Comparison of ENCODE assay signal across 17 cellular contexts in genomic region chr13:92463134-92463533, GRCh38.
DNase-seq lines count a peak whose midpoint lies in the region; ATAC-seq, FAIRE-seq and TF ChIP-seq lines count a peak whose summit lies in the region.
"Had no signal": no experiment of that assay in that cellular context is flagged by ENCODE, and none has a peak within 500 bp of the region (broad histone marks: within the 10 kb centered on the region; RNA-seq: fewer than 3 reads in every experiment).

No MANE protein-coding gene starts in this region.

- H3K27me3 ChIP-seq in WERI-Rb-1 (ENCODE audit: insufficient read depth, low read depth, severe bottlenecking): no peaks in the 10 kb centered on the region
- no peaks in the 10 kb centered on the region for H3K27me3 ChIP-seq in small intestine (ENCODE audit: control insufficient read depth in 2 of 2, insufficient read depth in 2 of 2, low read length in 2 of 2)
- no peaks in the 10 kb centered on the region for H3K27me3 ChIP-seq in vagina
- H3K27me3 ChIP-seq in effector memory CD4-positive, alpha-beta T cell (replicated peaks; ENCODE audit: control insufficient read depth, insufficient read depth, low read length, poor library complexity, severe bottlenecking): no peaks in the 10 kb centered on the region
- H3K27me3 ChIP-seq: foreskin keratinocyte had no signal

- 19 to 40% (median 34%) methylated on average over 7 of the region's 7 CpGs for WGBS in small intestine, 3 donors

- H3K9me3 ChIP-seq in WERI-Rb-1 (ENCODE audit: severe bottlenecking) (no peaks in the 10 kb centered on the region), small intestine (ENCODE audit: control insufficient read depth, low read depth) (no peaks in the 10 kb centered on the region), vagina (no peaks in the 10 kb centered on the region)
- H3K9me3 ChIP-seq in effector memory CD4-positive, alpha-beta T cell (ENCODE audit: control insufficient read depth, low read length): no peaks in the 10 kb centered on the region
- H3K9me3 ChIP-seq: psoas muscle had no signal

- peak; percentile 67 for DNase-seq in NCI-H1417 treated with DMSO at 0.1 percent for 48 hours (lab: John Stamatoyannopoulos, UW)
- peak; percentile 51 for DNase-seq in NCI-H2227 treated with DMSO at 0.1 percent for 48 hours (lab: John Stamatoyannopoulos, UW)
- peak; percentile 33 for DNase-seq in WERI-Rb-1
- DNase-seq in small intestine: peak; percentile 18
- DNase-seq in superior temporal gyrus (ENCODE audit: extremely low spot score): no peak
- no peak for DNase-seq in vagina (ENCODE audit: extremely low spot score in 2 of 2)
- no peak for DNase-seq in effector memory CD4-positive, alpha-beta T cell
- DNase-seq: activated CD4-positive, alpha-beta T cell treated with anti-CD3 and anti-CD28 coated beads for 48 hours; activated naive CD8-positive, alpha-beta T cell treated with anti-CD3 and anti-CD28 coated beads, Interleukin-2, amount 50 U/mL, for 24 hours; activated T-cell treated with anti-CD3 and anti-CD28 coated beads, Interleukin-2, amount 50 U/mL, for 1 hour; C1 segment of cervical spinal cord; cerebellar nuclear complex; EL; foreskin keratinocyte; psoas muscle had no signal

- intact Hi-C loops in vagina (cut with DNase I): no loop called here

- no peak for TF ChIP-seq POLR2A in vagina (IDR thresholded peaks at IDR 0.05)

- no peaks in the 10 kb centered on the region for H3K36me3 ChIP-seq in WERI-Rb-1
- no peaks in the 10 kb centered on the region for H3K36me3 ChIP-seq in small intestine (ENCODE audit: control insufficient read depth in 2 of 2, insufficient read depth in 2 of 2, low read length in 2 of 2)
- no peaks in the 10 kb centered on the region for H3K36me3 ChIP-seq in vagina
- H3K36me3 ChIP-seq in effector memory CD4-positive, alpha-beta T cell (ENCODE audit: control insufficient read depth, insufficient read depth, low read length): no peaks in the 10 kb centered on the region

- no peak for FAIRE-seq in small intestine (lab: Jason Lieb, UNC)

- H3K27ac ChIP-seq in WERI-Rb-1 (peak overlapping the region; percentile 0; the same call in 1 of the 2 replicates), small intestine (ENCODE audit: low read depth in 1 of 2, low read length in 1 of 2) (no peak overlapping the region), vagina (no peak overlapping the region)
- H3K27ac ChIP-seq in effector memory CD4-positive, alpha-beta T cell (ENCODE audit: insufficient read depth, low read length, poor library complexity, severe bottlenecking): no peak overlapping the region
- H3K27ac ChIP-seq: foreskin keratinocyte, HL-60, psoas muscle had no signal

- H3K4me3 ChIP-seq in WERI-Rb-1 (ENCODE audit: low read depth, low read length): no peak overlapping the region
- no peak overlapping the region for H3K4me3 ChIP-seq in small intestine (ENCODE audit: low read depth in 1 of 2, low read length in 2 of 2)
- no peak overlapping the region for H3K4me3 ChIP-seq in vagina
- no peak overlapping the region for H3K4me3 ChIP-seq in effector memory CD4-positive, alpha-beta T cell (ENCODE audit: insufficient read depth, low read depth, low read length, poor library complexity, severe bottlenecking)
- H3K4me3 ChIP-seq: psoas muscle had no signal

- no peak for TF ChIP-seq CTCF in WERI-Rb-1 (IDR thresholded peaks at IDR 0.05; ENCODE audit: low read depth, low read length)
- TF ChIP-seq CTCF in vagina (IDR thresholded peaks at IDR 0.05): no peak

- ATAC-seq in HG03097 (IDR thresholded peaks at IDR 0.05; ENCODE audit: low FRiP score, unreplicated experiment): no peak
- ATAC-seq: activated naive CD8-positive, alpha-beta T cell treated with anti-CD3 and anti-CD28 coated beads, Interleukin-2, amount 50 U/mL, for 24 hours; foreskin keratinocyte; psoas muscle had no signal

- H3K4me1 ChIP-seq in small intestine (ENCODE audit: control insufficient read depth in 2 of 2, insufficient read depth in 1 of 2, low read depth in 1 of 2, low read length in 1 of 2): no peaks in the 10 kb centered on the region
- H3K4me1 ChIP-seq in vagina: no peaks in the 10 kb centered on the region
- H3K4me1 ChIP-seq in effector memory CD4-positive, alpha-beta T cell (ENCODE audit: control insufficient read depth, insufficient read depth, low read length, poor library complexity, severe bottlenecking): no peaks in the 10 kb centered on the region
- H3K4me1 ChIP-seq: foreskin keratinocyte, psoas muscle had no signal

Comparison
In these comparisons a context has a peak if more than half of its experiments do, and no peak if none do; other contexts are left out.
1. DNase-seq: peak in NCI-H1417 treated with DMSO at 0.1 percent for 48 hours (single experiment), NCI-H2227 treated with DMSO at 0.1 percent for 48 hours (single experiment), WERI-Rb-1 (single experiment) and small intestine (single experiment); none in superior temporal gyrus (single experiment), vagina (0 of 2) and effector memory CD4-positive, alpha-beta T cell (0 of 3).